Comparison of ENCODE assay signal across 11 cellular contexts in genomic region chr21:17901458-17902092, GRCh38.
A peak's percentile ranks its signal among the peaks of the same experiment; 100 is the strongest.
DNase-seq lines count a peak whose midpoint lies in the region; ATAC-seq and TF ChIP-seq lines count a peak whose summit lies in the region.
"Had no signal": no experiment of that assay in that cellular context is flagged by ENCODE, and none has a peak within 500 bp of the region (broad histone marks: within the 10 kb centered on the region; RNA-seq: fewer than 3 reads in every experiment).

No MANE protein-coding gene starts in this region.

- H4K20me1 ChIP-seq in OCI-LY3 (ENCODE audit: insufficient read depth, low read length) (no peaks in the 10 kb centered on the region), osteoblast (ENCODE audit: insufficient read depth, low read length) (no peaks in the 10 kb centered on the region)

- H3K79me2 ChIP-seq in OCI-LY3 (ENCODE audit: low read length) (no peaks in the 10 kb centered on the region), osteoblast (ENCODE audit: insufficient read depth, low read length) (no peaks in the 10 kb centered on the region)

- H2AFZ ChIP-seq in OCI-LY3 (ENCODE audit: low read depth, low read length), result peak overlapping the region; percentile 69
- H2AFZ ChIP-seq in osteoblast (ENCODE audit: low read length), result peak overlapping the region; percentile 50

- TF ChIP-seq CTCF in OCI-LY3 (IDR thresholded peaks at IDR 0.05; ENCODE audit: low read depth, low read length), result no peak
- TF ChIP-seq CTCF in dorsolateral prefrontal cortex (IDR thresholded peaks at IDR 0.05 in 54 of 56, conservative IDR thresholded peaks at IDR 0.05 in 2 of 56; ENCODE audit: low read depth in 1 of 56, partially characterized antibody in 56 of 56), result no peak
- no peak for TF ChIP-seq CTCF in osteoblast (IDR thresholded peaks at IDR 0.05; ENCODE audit: extremely low read depth, low read depth, low read length)

- H3K36me3 ChIP-seq in OCI-LY3 (replicated peaks; ENCODE audit: low read depth, low read length) (no peaks in the 10 kb centered on the region), osteoblast (ENCODE audit: insufficient read depth, low read length) (no peaks in the 10 kb centered on the region)
- H3K36me3 ChIP-seq: ascending aorta, right lobe of liver had no signal

- H3K27me3 ChIP-seq in OCI-LY3 (ENCODE audit: low read depth, low read length), result no peaks in the 10 kb centered on the region
- H3K27me3 ChIP-seq in dorsolateral prefrontal cortex, result no peaks in the 10 kb centered on the region
- H3K27me3 ChIP-seq in osteoblast (ENCODE audit: insufficient read depth, low read length), result peaks cover 2% of the 10 kb centered on the region
- H3K27me3 ChIP-seq: ascending aorta, right lobe of liver had no signal

- H3K9ac ChIP-seq in OCI-LY3 (ENCODE audit: low read length), result no peak overlapping the region

- no peak overlapping the region for H3K4me3 Mint-ChIP-seq in activated T-cell treated with anti-CD3 and anti-CD28 coated beads, Interleukin-2, amount 50 U/mL, for 4 hours

- H3K4me1 Mint-ChIP-seq in activated T-cell treated with anti-CD3 and anti-CD28 coated beads, Interleukin-2, amount 50 U/mL, for 4 hours (ENCODE audit: low read depth), result peaks cover 12% of the 10 kb centered on the region

- intact Hi-C loops in dorsolateral prefrontal cortex (cut with DNase I), result loop anchor here (2.0 to 10.0 kb wide), 3 partner anchors 39 to 219 kb away; no protein-coding TSS in a partner anchor

- no peak for DNase-seq in dorsolateral prefrontal cortex
- no peak for DNase-seq in osteoblast (ENCODE audit: insufficient read length, low spot score, missing footprints)
- no peak for DNase-seq in activated T-cell treated with anti-CD3 and anti-CD28 coated beads, Interleukin-2, amount 50 U/mL, for 4 hours
- no peak for DNase-seq in RPMI8226
- DNase-seq in DMS 273 (lab: John Stamatoyannopoulos, UW; ENCODE audit: unreplicated experiment), result no peak
- DNase-seq: activated CD8-positive, alpha-beta memory T cell treated with anti-CD3 and anti-CD28 coated beads, Interleukin-2, amount 50 U/mL, for 4 hours; KBM-7; right lobe of liver had no signal

- H3K4me2 ChIP-seq in OCI-LY3 (ENCODE audit: low read length) (peak overlapping the region; percentile 40), osteoblast (ENCODE audit: insufficient read depth, low read length) (no peak overlapping the region)

- H3K4me1 ChIP-seq in OCI-LY3 (ENCODE audit: low read length) (peaks cover 10% of the 10 kb centered on the region; the same call in 1 of the 2 replicates), osteoblast (ENCODE audit: insufficient read depth, low read length) (peaks cover 3% of the 10 kb centered on the region)
- H3K4me1 ChIP-seq: ascending aorta, right lobe of liver had no signal

- no peaks in the 10 kb centered on the region for H3K9me3 ChIP-seq in OCI-LY3 (ENCODE audit: insufficient read depth, low read length)
- H3K9me3 ChIP-seq in osteoblast (ENCODE audit: low read depth, low read length), result no peaks in the 10 kb centered on the region
- H3K9me3 ChIP-seq: ascending aorta, right lobe of liver had no signal

- H3K27ac ChIP-seq in OCI-LY3 (ENCODE audit: low read length) (no peak overlapping the region), dorsolateral prefrontal cortex (peak overlapping the region in 40 of 59 donors; percentile 6 to 84 (median 40)), osteoblast (ENCODE audit: low read depth, low read length) (no peak overlapping the region)
- H3K27ac ChIP-seq: ascending aorta, right lobe of liver had no signal

- peaks cover 3% of the 10 kb centered on the region for H3K36me3 Mint-ChIP-seq in activated T-cell treated with anti-CD3 and anti-CD28 coated beads, Interleukin-2, amount 50 U/mL, for 4 hours (ENCODE audit: insufficient read depth)

- peaks cover 23% of the 10 kb centered on the region for H3K9me3 Mint-ChIP-seq in activated T-cell treated with anti-CD3 and anti-CD28 coated beads, Interleukin-2, amount 50 U/mL, for 4 hours

- H3K27me3 Mint-ChIP-seq in activated T-cell treated with anti-CD3 and anti-CD28 coated beads, Interleukin-2, amount 50 U/mL, for 4 hours (ENCODE audit: low read depth), result no peaks in the 10 kb centered on the region

- no peak overlapping the region for H3K4me3 ChIP-seq in OCI-LY3 (ENCODE audit: low read length)
- H3K4me3 ChIP-seq in dorsolateral prefrontal cortex, result peak overlapping the region in 5 of 59 donors; percentile 4 to 33 (median 22)
- H3K4me3 ChIP-seq in osteoblast (ENCODE audit: insufficient read depth, low read length), result no peak overlapping the region
- H3K4me3 ChIP-seq: ascending aorta, right lobe of liver had no signal

- ATAC-seq in HG02870 (IDR thresholded peaks at IDR 0.05; ENCODE audit: unreplicated experiment), result peak; percentile 54
- no peak for ATAC-seq in activated T-cell treated with anti-CD3 and anti-CD28 coated beads, Interleukin-2, amount 50 U/mL, for 4 hours
- ATAC-seq: right lobe of liver had no signal

Comparison
In these comparisons a context has a peak if more than half of its experiments do, and no peak if none do; other contexts are left out.
1. H3K27ac ChIP-seq: peak in dorsolateral prefrontal cortex (40 of 59); none in OCI-LY3 (single experiment) and osteoblast (single experiment).